14 cellular contexts compared by ENCODE assay signal in genomic region chr11:70468256-70469230, GRCh38.
DNase-seq lines count a peak whose midpoint lies in the region; ATAC-seq and TF ChIP-seq lines count a peak whose summit lies in the region.
"Had no signal": no experiment of that assay in that cellular context is flagged by ENCODE, and none has a peak within 500 bp of the region (broad histone marks: within the 10 kb centered on the region; RNA-seq: fewer than 3 reads in every experiment).

No MANE protein-coding gene starts in this region.

- H3K9me2 ChIP-seq in PC-3 (replicated peaks; ENCODE audit: low read length): no peaks in the 10 kb centered on the region

- no peaks in the 10 kb centered on the region for H3K36me3 ChIP-seq in A673 (ENCODE audit: insufficient read depth, low read length, poor library complexity, severe bottlenecking)
- no peaks in the 10 kb centered on the region for H3K36me3 ChIP-seq in HEK293 (ENCODE audit: control insufficient read depth in 2 of 2, insufficient read depth in 1 of 2, low read length in 2 of 2)
- H3K36me3 ChIP-seq in PC-3 (ENCODE audit: low read depth, low read length): no peaks in the 10 kb centered on the region
- H3K36me3 ChIP-seq in transverse colon: no peaks in the 10 kb centered on the region
- H3K36me3 ChIP-seq: gastrocnemius medialis, vagina had no signal

- no peaks in the 10 kb centered on the region for H4K20me1 ChIP-seq in PC-3 (ENCODE audit: low read length)

- no peaks in the 10 kb centered on the region for H3K79me2 ChIP-seq in PC-3 (ENCODE audit: low read length)

- H3K4me3 ChIP-seq in A673 (ENCODE audit: low read depth, low read length, poor library complexity, severe bottlenecking) (no peak overlapping the region), HEK293 (ENCODE audit: low read depth, low read length) (no peak overlapping the region), PC-3 (ENCODE audit: low read length) (no peak overlapping the region), fibroblast of the aortic adventitia (ENCODE audit: low read depth, low read length) (no peak overlapping the region), transverse colon (no peak overlapping the region)
- H3K4me3 ChIP-seq: gastrocnemius medialis, psoas muscle, vagina had no signal

- no peak for TF ChIP-seq CTCF in A673 (conservative IDR thresholded peaks at IDR 0.05; ENCODE audit: low read depth, low read length)
- TF ChIP-seq CTCF in HEK293 (tag by site-specific recombination; IDR thresholded peaks at IDR 0.05): no peak
- TF ChIP-seq CTCF in PC-3 (conservative IDR thresholded peaks at IDR 0.05; ENCODE audit: low read depth, low read length): no peak
- no peak for TF ChIP-seq CTCF in fibroblast of the aortic adventitia (IDR thresholded peaks at IDR 0.05; ENCODE audit: insufficient read depth, low read length)
- no peak for TF ChIP-seq CTCF in transverse colon (IDR thresholded peaks at IDR 0.05)

- TF ChIP-seq EP300 in transverse colon (IDR thresholded peaks at IDR 0.05; ENCODE audit: low read depth): no peak

- no TSS peak for BruUV-seq in A673 (replicated peaks; lab: Mats Ljungman, UMichigan)
- no TSS peak for BruUV-seq in PC-3 (replicated peaks; lab: Mats Ljungman, UMichigan)

- intact Hi-C loops in A673 (cut with micrococcal nuclease; ENCODE audit: unreplicated experiment) (no loop called here), PC-3 (cut with micrococcal nuclease) (no loop called here), transverse colon (cut with DNase I; ENCODE audit: low total_unique reads) (loop anchor here (5.0 kb wide), 1 partner anchor 289 kb away; no protein-coding TSS in a partner anchor)

- no peak overlapping the region for H2AFZ ChIP-seq in PC-3 (ENCODE audit: low read length)

- peak; percentile 40 for DNase-seq in A673 (ENCODE audit: low spot score)
- peak; percentile 34 for DNase-seq in PC-3
- DNase-seq in fibroblast of the aortic adventitia (ENCODE audit: low read depth): peak; percentile 31
- DNase-seq in transverse colon: no peak
- no peak for DNase-seq in NCI-H187 (lab: John Stamatoyannopoulos, UW)
- no peak for DNase-seq in H4 (ENCODE audit: low spot score)
- DNase-seq: activated CD4-positive, alpha-beta T cell treated with anti-CD3 and anti-CD28 coated beads, Interleukin-2, amount 50 U/mL, for 1 hour; activated effector memory CD4-positive, alpha-beta T cell treated with anti-CD3 and anti-CD28 coated beads, Interleukin-2, amount 50 U/mL, for 16 hours; CD8-positive, alpha-beta T cell; gastrocnemius medialis had no signal

- ATAC-seq in PC-3: no peak
- no peak for ATAC-seq in HG02840 (IDR thresholded peaks at IDR 0.05; ENCODE audit: low FRiP score, unreplicated experiment)
- ATAC-seq: CD8-positive, alpha-beta T cell had no signal

- POLR2A ChIA-PET in A673 (lab: Charles Lee; ENCODE audit: low non-redundant PET): no interaction called here
- POLR2A ChIA-PET in HEK293 (lab: Yijun Ruan, JAX): no interaction called here
- POLR2A ChIA-PET in PC-3 (lab: Charles Lee; ENCODE audit: unreplicated experiment): no interaction called here

- in situ Hi-C loops in transverse colon (cut with MboI; ENCODE audit: low pct_ligation_motif_present in 1 of 4, low pct_unique_long_range_greater_than_20kb in 1 of 4, low sequenced_read_pairs in 3 of 4): loop anchor here in 3 of 4 donors (5.0 to 10.0 kb wide), 2 partner anchors 284 to 286 kb away; no protein-coding TSS in a partner anchor

- H3K27ac ChIP-seq in A673 (ENCODE audit: low read depth, low read length, poor library complexity, severe bottlenecking): no peak overlapping the region
- no peak overlapping the region for H3K27ac ChIP-seq in HEK293 (ENCODE audit: extremely low read depth, low read depth, low read length)
- H3K27ac ChIP-seq in PC-3 (ENCODE audit: low read length): no peak overlapping the region
- H3K27ac ChIP-seq in transverse colon: no peak overlapping the region
- H3K27ac ChIP-seq: psoas muscle, vagina had no signal

- no peak for TF ChIP-seq POLR2A in transverse colon (IDR thresholded peaks at IDR 0.05)

- H3K4me1 ChIP-seq in A673 (ENCODE audit: insufficient read depth, low read length, poor library complexity, severe bottlenecking): no peaks in the 10 kb centered on the region
- no peaks in the 10 kb centered on the region for H3K4me1 ChIP-seq in HEK293 (ENCODE audit: control insufficient read depth, insufficient read depth, low read length)
- H3K4me1 ChIP-seq in PC-3 (ENCODE audit: insufficient read depth, low read length): no peaks in the 10 kb centered on the region
- no peaks in the 10 kb centered on the region for H3K4me1 ChIP-seq in transverse colon
- H3K4me1 ChIP-seq: vagina had no signal

- no peak overlapping the region for H3K4me2 ChIP-seq in PC-3 (ENCODE audit: low read length)

- no peaks in the 10 kb centered on the region for H3K27me3 ChIP-seq in A673 (replicated peaks; ENCODE audit: insufficient read depth, low read depth, low read length, poor library complexity)
- no peaks in the 10 kb centered on the region for H3K27me3 ChIP-seq in PC-3 (ENCODE audit: low read length)
- H3K27me3 ChIP-seq in transverse colon: no peaks in the 10 kb centered on the region
- H3K27me3 ChIP-seq: gastrocnemius medialis, vagina had no signal

- CTCF ChIA-PET in A673 (lab: Charles Lee): interaction anchor here (0.6 to 0.7 kb wide), 2 partner anchors 99 to 289 kb away, joined by 3 to 6 read pairs; no protein-coding TSS in a partner anchor
- CTCF ChIA-PET in HEK293 (lab: Yijun Ruan, JAX): interaction anchor here (0.6 to 2.6 kb wide), 20 partner anchors 8 to 611 kb away, joined by 3 to 18 read pairs (median 4); no protein-coding TSS in a partner anchor
- CTCF ChIA-PET in PC-3 (lab: Charles Lee): interaction anchor here (0.5 to 0.8 kb wide), 3 partner anchors 14 to 859 kb away, joined by 3 to 4 read pairs (median 3); no protein-coding TSS in a partner anchor

- 74 to 78% methylated on average over 13 to 20 of the region's 20 CpGs for WGBS in transverse colon (ENCODE audit: low coverage in 1 of 2), 2 donors

- H3K9me3 ChIP-seq in A673 (ENCODE audit: low read depth, low read length, poor library complexity, severe bottlenecking) (no peaks in the 10 kb centered on the region), HEK293 (ENCODE audit: control insufficient read depth, insufficient read depth, low read depth, low read length) (no peaks in the 10 kb centered on the region), PC-3 (ENCODE audit: low read length) (no peaks in the 10 kb centered on the region), transverse colon (no peaks in the 10 kb centered on the region)
- H3K9me3 ChIP-seq: gastrocnemius medialis, psoas muscle, vagina had no signal

- no peak overlapping the region for H3K9ac ChIP-seq in PC-3 (ENCODE audit: low read length)

- no peaks in the 10 kb centered on the region for H3F3A ChIP-seq in PC-3 (ENCODE audit: low read length, unreplicated experiment)

TF ChIP-seq in HEK293, 187 proteins besides CTCF, POLR2A, EP300 and RAD21:
- TF ChIP-seq ZNF366 (tag by site-specific recombination; conservative IDR thresholded peaks at IDR 0.05) (no peak), PRDM10 (tag by site-specific recombination; IDR thresholded peaks at IDR 0.05) (peak; percentile 76)

Comparison
In these comparisons a context has a peak if more than half of its experiments do, and no peak if none do; other contexts are left out.
1. DNase-seq: peak in A673 (single experiment), PC-3 (single experiment) and fibroblast of the aortic adventitia (single experiment); none in transverse colon (single experiment), NCI-H187 (0 of 2) and H4 (single experiment).